21 cellular contexts compared by ENCODE assay signal in genomic region chr12:57874166-57875108, GRCh38. TPM values are rescaled to one million over a fixed set of nuclear protein-coding genes. Genes with fewer than 3 reads are reported as not detected.
DNase-seq lines count a peak whose midpoint lies in the region; ATAC-seq lines count a peak whose summit lies in the region.
"Had no signal": no experiment of that assay in that cellular context is flagged by ENCODE, and none has a peak within 500 bp of the region (broad histone marks: within the 10 kb centered on the region; RNA-seq: fewer than 3 reads in every experiment).

No MANE protein-coding gene starts in this region.

- no peak overlapping the region for H3K4me3 ChIP-seq in muscle layer of colon (ENCODE audit: low read depth in 1 of 2, low read length in 2 of 2)
- H3K4me3 ChIP-seq: hepatocyte had no signal

- H3K27me3 ChIP-seq in muscle layer of colon (ENCODE audit: control insufficient read depth in 1 of 2, insufficient read depth in 2 of 2, low read length in 2 of 2) = no peaks in the 10 kb centered on the region
- H3K27me3 ChIP-seq: hepatocyte had no signal

- H3K9ac ChIP-seq in muscle layer of colon (ENCODE audit: low read length) = no peak overlapping the region

- no peak for ATAC-seq in GM18502 (IDR thresholded peaks at IDR 0.05; ENCODE audit: poor library complexity, unreplicated experiment)
- no peak for ATAC-seq in HG02938 (IDR thresholded peaks at IDR 0.05; ENCODE audit: unreplicated experiment)
- ATAC-seq: effector memory CD8-positive, alpha-beta T cell; stimulated activated naive CD8-positive, alpha-beta T cell treated with anti-CD3 and anti-CD28 coated beads, Interleukin-15, amount 100 ng/mL, for 72 hours had no signal

- peaks cover 25% of the 10 kb centered on the region for H3K4me1 ChIP-seq in muscle layer of colon (ENCODE audit: insufficient read depth, low read length)

- no peaks in the 10 kb centered on the region for H3K36me3 ChIP-seq in muscle layer of colon (ENCODE audit: insufficient read depth, low read length)

- in situ Hi-C loops in G401 (cut with HindIII; ENCODE audit: low sequenced_read_pairs) = no loop called here

- H3K27ac ChIP-seq in muscle layer of colon (ENCODE audit: low read depth, low read length) = peak overlapping the region; percentile 52
- H3K27ac ChIP-seq: hepatocyte had no signal

- DNase-seq in G401 (ENCODE audit: low spot score) (peak; percentile 94), NOMO-1 treated with dmso at 0.1 percent for 144 hours (lab: John Stamatoyannopoulos, UW; ENCODE audit: unreplicated experiment) (peak; percentile 64), cerebellum (ENCODE audit: low spot score) (peak; percentile 73), activated gamma-delta T cell (lab: John Stamatoyannopoulos, UW) (no peak)
- no peak for DNase-seq in activated CD8-positive, alpha-beta memory T cell treated with anti-CD3 and anti-CD28 coated beads, Interleukin-2, amount 50 U/mL, for 4 hours
- DNase-seq: activated CD4-positive, alpha-beta T cell treated with anti-CD3 and anti-CD28 coated beads, Interleukin-2, amount 10 ng/mL, durations not matched to agents 7 days and 5 days; activated naive CD8-positive, alpha-beta T cell treated with anti-CD3 and anti-CD28 coated beads, Interleukin-2, amount 10 ng/mL, durations not matched to agents 7 days and 5 days; activated T-cell treated with anti-CD3 and anti-CD28 coated beads, Interleukin-2, amount 50 U/mL, for 24 hours; CD4-positive, alpha-beta T cell; DND-41; effector memory CD8-positive, alpha-beta T cell; KG1; naive B cell; NCI-H1417 treated with DMSO at 0.1 percent for 48 hours; SHP77; stimulated activated naive CD8-positive, alpha-beta T cell treated with anti-CD3 and anti-CD28 coated beads, Interleukin-15, amount 100 ng/mL, for 72 hours; T1000 had no signal

- H3K9me3 ChIP-seq in muscle layer of colon (ENCODE audit: low read length) = no peaks in the 10 kb centered on the region

RNA-seq across cellular contexts. Expression of gene CTDSP2, which starts 27.9 kb away (rescaled TPM):
- 64.1 and 78.6 TPM in 2 replicates for total RNA-seq in G401 (2014; rRNA removed; shearing (Covaris generic))
- total RNA-seq in cerebellum = 38.6 TPM

RNA-seq across cellular contexts. Expression of gene AVIL, which starts 55.9 kb away (rescaled TPM):
- 0.12 and 0.71 TPM in 2 replicates for total RNA-seq in G401 (2014; rRNA removed; shearing (Covaris generic))
- total RNA-seq in cerebellum = 1.9 TPM

Comparison
In these comparisons a context has a peak if more than half of its experiments do, and no peak if none do; other contexts are left out.
1. DNase-seq: peak in G401 (single experiment), NOMO-1 treated with dmso at 0.1 percent for 144 hours (single experiment) and cerebellum (single experiment); none in activated gamma-delta T cell (single experiment) and activated CD8-positive, alpha-beta memory T cell treated with anti-CD3 and anti-CD28 coated beads, Interleukin-2, amount 50 U/mL, for 4 hours (single experiment).